Comparison of ENCODE assay signal across 8 cellular contexts in the genomic region with DNA sequence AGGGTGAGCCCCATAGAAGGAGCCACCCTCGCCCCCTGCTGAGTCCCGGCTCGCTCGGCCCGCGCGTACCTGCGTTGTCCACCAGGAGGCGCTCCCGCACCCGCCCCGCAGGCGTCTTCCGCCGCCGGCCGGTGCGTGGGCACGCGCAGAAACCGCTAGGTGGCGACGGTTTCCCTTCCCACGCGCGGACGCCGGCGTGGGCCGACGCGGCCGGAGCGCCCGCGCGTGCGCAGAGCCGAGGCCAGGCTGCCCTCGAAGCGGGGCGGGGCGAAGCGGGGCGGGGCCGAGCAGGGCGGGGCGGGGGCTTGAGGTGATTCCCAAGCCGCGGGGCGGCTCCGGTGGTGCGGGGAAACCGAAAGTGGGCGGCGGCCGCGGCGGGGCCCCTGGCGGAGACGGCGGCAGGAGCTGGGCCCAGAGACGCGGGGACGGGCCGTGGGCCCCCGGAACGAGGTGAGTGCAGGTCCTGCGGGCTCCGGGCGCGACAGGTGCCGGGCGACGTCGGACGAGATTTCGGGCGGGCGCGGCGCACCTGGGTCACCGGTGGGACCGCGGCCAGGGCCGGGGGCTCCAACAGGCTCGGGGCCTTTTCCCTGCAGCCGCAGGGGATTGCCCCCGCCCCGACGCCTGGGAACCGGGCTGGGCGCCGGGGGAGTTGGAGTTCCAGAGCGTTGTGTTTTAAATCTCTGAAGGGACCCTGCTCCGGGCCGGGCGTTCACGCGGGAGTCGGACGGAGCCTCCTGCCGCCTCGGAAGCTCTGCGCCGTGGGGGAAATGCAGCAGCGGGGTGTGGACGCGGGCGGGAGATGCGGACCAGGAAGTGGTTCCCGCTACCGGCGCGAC. TPM values are rescaled to one million over a fixed set of nuclear protein-coding genes. Genes with fewer than 3 reads are reported as not detected.
DNase-seq lines count a peak whose midpoint lies in the region; ATAC-seq and TF ChIP-seq lines count a peak whose summit lies in the region.

A gene with protein sequence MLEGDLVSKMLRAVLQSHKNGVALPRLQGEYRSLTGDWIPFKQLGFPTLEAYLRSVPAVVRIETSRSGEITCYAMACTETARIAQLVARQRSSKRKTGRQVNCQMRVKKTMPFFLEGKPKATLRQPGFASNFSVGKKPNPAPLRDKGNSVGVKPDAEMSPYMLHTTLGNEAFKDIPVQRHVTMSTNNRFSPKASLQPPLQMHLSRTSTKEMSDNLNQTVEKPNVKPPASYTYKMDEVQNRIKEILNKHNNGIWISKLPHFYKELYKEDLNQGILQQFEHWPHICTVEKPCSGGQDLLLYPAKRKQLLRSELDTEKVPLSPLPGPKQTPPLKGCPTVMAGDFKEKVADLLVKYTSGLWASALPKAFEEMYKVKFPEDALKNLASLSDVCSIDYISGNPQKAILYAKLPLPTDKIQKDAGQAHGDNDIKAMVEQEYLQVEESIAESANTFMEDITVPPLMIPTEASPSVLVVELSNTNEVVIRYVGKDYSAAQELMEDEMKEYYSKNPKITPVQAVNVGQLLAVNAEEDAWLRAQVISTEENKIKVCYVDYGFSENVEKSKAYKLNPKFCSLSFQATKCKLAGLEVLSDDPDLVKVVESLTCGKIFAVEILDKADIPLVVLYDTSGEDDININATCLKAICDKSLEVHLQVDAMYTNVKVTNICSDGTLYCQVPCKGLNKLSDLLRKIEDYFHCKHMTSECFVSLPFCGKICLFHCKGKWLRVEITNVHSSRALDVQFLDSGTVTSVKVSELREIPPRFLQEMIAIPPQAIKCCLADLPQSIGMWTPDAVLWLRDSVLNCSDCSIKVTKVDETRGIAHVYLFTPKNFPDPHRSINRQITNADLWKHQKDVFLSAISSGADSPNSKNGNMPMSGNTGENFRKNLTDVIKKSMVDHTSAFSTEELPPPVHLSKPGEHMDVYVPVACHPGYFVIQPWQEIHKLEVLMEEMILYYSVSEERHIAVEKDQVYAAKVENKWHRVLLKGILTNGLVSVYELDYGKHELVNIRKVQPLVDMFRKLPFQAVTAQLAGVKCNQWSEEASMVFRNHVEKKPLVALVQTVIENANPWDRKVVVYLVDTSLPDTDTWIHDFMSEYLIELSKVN (plus strand): TSS at position 308 of the 839 bp plus-strand sequence. CDS start 16,370 bp downstream, outside the sequence.

- peak within 1 kb of the TSS; percentile 95 for H3K4me3 ChIP-seq in suprapubic skin

- peak within 1 kb of the TSS; percentile 79 for H3K4me3 Mint-ChIP-seq in activated naive CD4-positive, alpha-beta T cell treated with anti-CD3 and anti-CD28 coated beads for 36 hours

- under 1% methylated on average over 53 of the region's 115 CpGs for WGBS in suprapubic skin

- peak within 1 kb of the TSS; percentile 44 for H3K27ac Mint-ChIP-seq in activated naive CD4-positive, alpha-beta T cell treated with anti-CD3 and anti-CD28 coated beads for 36 hours

- H3K4me1 Mint-ChIP-seq in activated naive CD4-positive, alpha-beta T cell treated with anti-CD3 and anti-CD28 coated beads for 36 hours (ENCODE audit: low read depth), result peaks cover 13% of the 10 kb centered on the region

- intact Hi-C loops in activated naive CD4-positive, alpha-beta T cell treated with anti-CD3 and anti-CD28 coated beads for 36 hours (cut with micrococcal nuclease), result loop anchor here (1.0 to 5.0 kb wide), 5 partner anchors 89 to 440 kb away; partner anchors contain the start of genes FOXE1 and TMOD1

- ATAC-seq in GM21723 (IDR thresholded peaks at IDR 0.05; ENCODE audit: unreplicated experiment) (peak; percentile 81), omental fat pad (ENCODE audit: low FRiP score) (peak; percentile 99)

- H3K36me3 ChIP-seq in ES-I3 (ENCODE audit: insufficient read depth, low read length), result no peaks in the 10 kb centered on the region
- H3K36me3 ChIP-seq in KOPT-K1 (ENCODE audit: insufficient read depth, low read length), result no peaks in the 10 kb centered on the region
- no peaks in the 10 kb centered on the region for H3K36me3 ChIP-seq in suprapubic skin

- DNase-seq in SK-N-DZ (ENCODE audit: low spot score) (peak; percentile 52), globus pallidus (ENCODE audit: low spot score) (peak; percentile 82), omental fat pad (ENCODE audit: low spot score) (peak; percentile 73), suprapubic skin (ENCODE audit: low spot score in 2 of 2) (peak; percentile 86 to 90)
- peak; percentile 85 for DNase-seq in activated naive CD4-positive, alpha-beta T cell treated with anti-CD3 and anti-CD28 coated beads for 36 hours

- H3K27ac ChIP-seq in KOPT-K1 (ENCODE audit: low read depth, low read length, poor library complexity, severe bottlenecking), result peak within 1 kb of the TSS; percentile 30
- H3K27ac ChIP-seq in suprapubic skin, result peak within 1 kb of the TSS; percentile 90

- no peaks in the 10 kb centered on the region for H3K27me3 ChIP-seq in suprapubic skin

- no peak for TF ChIP-seq EP300 in suprapubic skin (IDR thresholded peaks at IDR 0.05)

- no peaks in the 10 kb centered on the region for H3K36me3 Mint-ChIP-seq in activated naive CD4-positive, alpha-beta T cell treated with anti-CD3 and anti-CD28 coated beads for 36 hours (ENCODE audit: low read depth)

- no peak for TF ChIP-seq POLR2A in suprapubic skin (IDR thresholded peaks at IDR 0.05)

- H3K27me3 Mint-ChIP-seq in activated naive CD4-positive, alpha-beta T cell treated with anti-CD3 and anti-CD28 coated beads for 36 hours (ENCODE audit: low read depth), result peaks cover 9% of the 10 kb centered on the region

- TF ChIP-seq CTCF in omental fat pad (IDR thresholded peaks at IDR 0.05) (peak in 2 of 3 donors; percentile 90 to 96), suprapubic skin (IDR thresholded peaks at IDR 0.05) (peak; percentile 98 to 100)

- peak within 1 kb of the TSS; percentile 83; the same call in 1 of the 2 replicates for H3K9ac ChIP-seq in ES-I3 (ENCODE audit: low read depth, low read length)

- H3K9me3 ChIP-seq in ES-I3 (ENCODE audit: control insufficient read depth, insufficient read depth, low read length), result no peaks in the 10 kb centered on the region
- no peaks in the 10 kb centered on the region for H3K9me3 ChIP-seq in KOPT-K1 (ENCODE audit: insufficient read depth, low read length, poor library complexity, severe bottlenecking)
- H3K9me3 ChIP-seq in suprapubic skin, result no peaks in the 10 kb centered on the region

- H3K4me1 ChIP-seq in ES-I3 (ENCODE audit: insufficient read depth, low read length) (no peaks in the 10 kb centered on the region), suprapubic skin (peaks cover 18% of the 10 kb centered on the region)

- no peaks in the 10 kb centered on the region for H3K9me3 Mint-ChIP-seq in activated naive CD4-positive, alpha-beta T cell treated with anti-CD3 and anti-CD28 coated beads for 36 hours

- CTCF ChIA-PET in activated naive CD4-positive, alpha-beta T cell treated with anti-CD3 and anti-CD28 coated beads for 36 hours (lab: Charles Lee), result interaction anchor here (0.6 to 4.0 kb wide), 15 partner anchors 10 to 229 kb away, joined by 3 to 32 read pairs (median 4); partner anchors contain the start of gene TMOD1

RNA-seq across cellular contexts. Expression of the gene that starts here (rescaled TPM):
- 1.0 and 1.1 TPM in 2 replicates for polyA plus RNA-seq in SK-N-DZ (2014; cell fraction: cytosol; rRNA removed)
- polyA plus RNA-seq in SK-N-DZ (2014; cell fraction: nucleus; rRNA removed), result 0.72 and 2.2 TPM in 2 replicates
- 1 to 10 TPM; 6.9 to 7.4 TPM for total RNA-seq in activated naive CD4-positive, alpha-beta T cell treated with anti-CD3 and anti-CD28 coated beads for 36 hours
- total RNA-seq in omental fat pad (10 to 100 TPM in 2 of 4 donors, 1 to 10 TPM in 2; 8.0 to 18.1 (median 11.1) TPM), suprapubic skin (10 to 100 TPM in 1 of 4 donors, 1 to 10 TPM in 3; 4.2 to 13.0 (median 8.3) TPM)

Comparison
In these comparisons a context has a peak if more than half of its experiments do, and no peak if none do; other contexts are left out.
1. Peak in every context shown above with its lines: DNase-seq, ATAC-seq, H3K4me3 ChIP-seq and H3K27ac ChIP-seq.